27 cellular contexts compared by ENCODE assay signal in the genomic region with DNA sequence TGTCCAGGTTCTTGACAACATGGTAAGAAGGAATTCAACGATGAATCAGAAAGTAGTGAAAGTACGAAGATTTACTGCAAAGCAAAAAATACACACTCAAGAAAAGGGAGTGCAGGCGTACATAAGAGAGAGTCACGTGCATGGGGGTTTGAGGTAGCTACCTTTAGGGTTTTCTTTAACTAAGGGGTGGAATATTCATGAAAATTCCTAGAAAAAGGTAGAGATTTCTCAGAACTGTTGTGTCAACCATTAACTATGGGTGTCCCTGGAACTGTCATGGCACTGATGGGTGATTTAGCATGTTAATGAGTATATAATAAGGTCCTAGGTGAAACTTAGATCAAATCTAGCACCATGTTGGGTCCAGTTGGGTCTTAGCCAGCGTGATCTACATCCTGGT.
"Had no signal": no experiment of that assay in that cellular context is flagged by ENCODE, and none has a peak within 500 bp of the region (broad histone marks: within the 10 kb centered on the region; RNA-seq: fewer than 3 reads in every experiment).

No MANE protein-coding gene starts in this region.

- H3K4me2 ChIP-seq: hepatocyte had no signal

- H3K36me3 ChIP-seq: right lobe of liver, thyroid gland, upper lobe of right lung had no signal

- H3K36me3 Mint-ChIP-seq: activated naive CD4-positive, alpha-beta T cell treated with anti-CD3 and anti-CD28 coated beads, Interleukin-2, amount 50 U/mL, for 24 hours; naive thymus-derived CD4-positive, alpha-beta T cell; stimulated activated memory B cell treated with anti-CD40 and anti-IgM and Interleukin-4, amounts not matched to agents 10 μg/mL and 1 μg/mL and 100 μg/mL, for 72 hours had no signal

- ATAC-seq: activated CD8-positive, alpha-beta T cell treated with anti-CD3 and anti-CD28 coated beads for 36 hours; activated naive CD8-positive, alpha-beta T cell treated with anti-CD3 and anti-CD28 coated beads, Interleukin-2, amount 50 U/mL, for 24 hours; activated T-cell treated with anti-CD3 and anti-CD28 coated beads, Interleukin-2, amount 50 U/mL, for 4 hours; activated T-helper 17 cell treated with anti-CD3 and anti-CD28 coated beads, Interleukin-2, amount 50 U/mL, for 72 hours; left ventricle myocardium superior; naive thymus-derived CD4-positive, alpha-beta T cell; right lobe of liver; stimulated activated memory B cell treated with anti-CD40 and anti-IgM and Interleukin-4, amounts not matched to agents 10 μg/mL and 1 μg/mL and 100 μg/mL, for 72 hours; stimulated activated naive CD8-positive, alpha-beta T cell treated with anti-CD3 and anti-CD28 coated beads, Interleukin-15, amount 100 ng/mL, for 72 hours; upper lobe of right lung had no signal

- H3K27ac ChIP-seq: hepatocyte, right lobe of liver, skin epidermis, thyroid gland, upper lobe of right lung had no signal

- H2AFZ ChIP-seq: hepatocyte had no signal

- H3K9me3 Mint-ChIP-seq: activated B cell treated with CpG ODN at 0.5 μM for 24 hours; activated CD8-positive, alpha-beta T cell treated with anti-CD3 and anti-CD28 coated beads for 36 hours; activated naive CD4-positive, alpha-beta T cell treated with anti-CD3 and anti-CD28 coated beads, Interleukin-2, amount 50 U/mL, for 24 hours; activated naive CD8-positive, alpha-beta T cell treated with anti-CD3 and anti-CD28 coated beads, Interleukin-2, amount 50 U/mL, for 24 hours; activated T-cell treated with anti-CD3 and anti-CD28 coated beads, Interleukin-2, amount 50 U/mL, for 4 hours; activated T-helper 17 cell treated with anti-CD3 and anti-CD28 coated beads, Interleukin-2, amount 50 U/mL, for 72 hours; naive thymus-derived CD4-positive, alpha-beta T cell; stimulated activated memory B cell treated with anti-CD40 and anti-IgM and Interleukin-4, amounts not matched to agents 10 μg/mL and 1 μg/mL and 100 μg/mL, for 72 hours; stimulated activated naive CD8-positive, alpha-beta T cell treated with anti-CD3 and anti-CD28 coated beads, Interleukin-15, amount 100 ng/mL, for 72 hours had no signal

- H3K4me1 ChIP-seq: right lobe of liver had no signal

- H3K27ac Mint-ChIP-seq: activated B cell treated with CpG ODN at 0.5 μM for 24 hours; activated CD8-positive, alpha-beta T cell treated with anti-CD3 and anti-CD28 coated beads for 36 hours; activated naive CD4-positive, alpha-beta T cell treated with anti-CD3 and anti-CD28 coated beads, Interleukin-2, amount 50 U/mL, for 24 hours; activated naive CD8-positive, alpha-beta T cell treated with anti-CD3 and anti-CD28 coated beads, Interleukin-2, amount 50 U/mL, for 24 hours; activated T-helper 17 cell treated with anti-CD3 and anti-CD28 coated beads, Interleukin-2, amount 50 U/mL, for 72 hours; naive thymus-derived CD4-positive, alpha-beta T cell; stimulated activated memory B cell treated with anti-CD40 and anti-IgM and Interleukin-4, amounts not matched to agents 10 μg/mL and 1 μg/mL and 100 μg/mL, for 72 hours; stimulated activated naive CD8-positive, alpha-beta T cell treated with anti-CD3 and anti-CD28 coated beads, Interleukin-15, amount 100 ng/mL, for 72 hours had no signal

- FAIRE-seq: bronchial epithelial cell, colon, frontal cortex had no signal

- H3K4me1 Mint-ChIP-seq: activated B cell treated with CpG ODN at 0.5 μM for 24 hours; activated naive CD4-positive, alpha-beta T cell treated with anti-CD3 and anti-CD28 coated beads, Interleukin-2, amount 50 U/mL, for 24 hours; activated naive CD8-positive, alpha-beta T cell treated with anti-CD3 and anti-CD28 coated beads, Interleukin-2, amount 50 U/mL, for 24 hours; activated T-helper 17 cell treated with anti-CD3 and anti-CD28 coated beads, Interleukin-2, amount 50 U/mL, for 72 hours; naive thymus-derived CD4-positive, alpha-beta T cell; stimulated activated memory B cell treated with anti-CD40 and anti-IgM and Interleukin-4, amounts not matched to agents 10 μg/mL and 1 μg/mL and 100 μg/mL, for 72 hours; stimulated activated naive CD8-positive, alpha-beta T cell treated with anti-CD3 and anti-CD28 coated beads, Interleukin-15, amount 100 ng/mL, for 72 hours had no signal

- H3K27me3 ChIP-seq: hepatocyte, right lobe of liver, thyroid gland, upper lobe of right lung had no signal

- H3K4me3 Mint-ChIP-seq: activated B cell treated with CpG ODN at 0.5 μM for 24 hours; activated CD8-positive, alpha-beta T cell treated with anti-CD3 and anti-CD28 coated beads for 36 hours; activated naive CD4-positive, alpha-beta T cell treated with anti-CD3 and anti-CD28 coated beads, Interleukin-2, amount 50 U/mL, for 24 hours; activated naive CD8-positive, alpha-beta T cell treated with anti-CD3 and anti-CD28 coated beads, Interleukin-2, amount 50 U/mL, for 24 hours; activated T-cell treated with anti-CD3 and anti-CD28 coated beads, Interleukin-2, amount 50 U/mL, for 4 hours; activated T-helper 17 cell treated with anti-CD3 and anti-CD28 coated beads, Interleukin-2, amount 50 U/mL, for 72 hours; naive thymus-derived CD4-positive, alpha-beta T cell; stimulated activated memory B cell treated with anti-CD40 and anti-IgM and Interleukin-4, amounts not matched to agents 10 μg/mL and 1 μg/mL and 100 μg/mL, for 72 hours; stimulated activated naive CD8-positive, alpha-beta T cell treated with anti-CD3 and anti-CD28 coated beads, Interleukin-15, amount 100 ng/mL, for 72 hours had no signal

- H3K79me2 ChIP-seq: hepatocyte had no signal

- H3K4me3 ChIP-seq: hepatocyte, right lobe of liver, skin epidermis, thyroid gland, upper lobe of right lung had no signal

- H3K27me3 Mint-ChIP-seq: activated CD8-positive, alpha-beta T cell treated with anti-CD3 and anti-CD28 coated beads for 36 hours had no signal

- DNase-seq: activated B cell treated with CpG ODN at 0.5 μM for 24 hours; activated CD4-positive, alpha-beta T cell treated with anti-CD3 and anti-CD28 coated beads, Interleukin-2, amount 50 U/mL, for 1 hour; activated CD8-positive, alpha-beta T cell treated with anti-CD3 and anti-CD28 coated beads for 36 hours; activated gamma-delta T cell treated with Interleukin-2 at 50 U/mL for 16 hours; activated naive CD8-positive, alpha-beta T cell treated with anti-CD3 and anti-CD28 coated beads, Interleukin-2, amount 50 U/mL, for 24 hours; activated T-cell treated with anti-CD3 and anti-CD28 coated beads, Interleukin-2, amount 50 U/mL, for 4 hours; dermis blood vessel endothelial cell; effector CD4-positive, alpha-beta T cell; glutamatergic neuron; islet precursor cell; left ventricle myocardium superior; naive thymus-derived CD4-positive, alpha-beta T cell; right lobe of liver; stimulated activated CD4-positive, alpha-beta T cell treated with anti-CD3 and anti-CD28 coated beads, Interleukin-12 subunit alpha, Interleukin-12 subunit beta, amount 100 ng/mL, for 4 hours; stimulated activated CD4-positive, alpha-beta T cell treated with anti-CD3 and anti-CD28 coated beads, Interleukin-4, amount 100 ng/mL, for 24 hours; stimulated activated naive CD8-positive, alpha-beta T cell treated with anti-CD3 and anti-CD28 coated beads, Interleukin-15, amount 100 ng/mL, for 72 hours; T-helper 2 cell; thyroid gland; upper lobe of right lung had no signal

- H3K9me3 ChIP-seq: right lobe of liver, thyroid gland, upper lobe of right lung had no signal
